In the genomic region with DNA sequence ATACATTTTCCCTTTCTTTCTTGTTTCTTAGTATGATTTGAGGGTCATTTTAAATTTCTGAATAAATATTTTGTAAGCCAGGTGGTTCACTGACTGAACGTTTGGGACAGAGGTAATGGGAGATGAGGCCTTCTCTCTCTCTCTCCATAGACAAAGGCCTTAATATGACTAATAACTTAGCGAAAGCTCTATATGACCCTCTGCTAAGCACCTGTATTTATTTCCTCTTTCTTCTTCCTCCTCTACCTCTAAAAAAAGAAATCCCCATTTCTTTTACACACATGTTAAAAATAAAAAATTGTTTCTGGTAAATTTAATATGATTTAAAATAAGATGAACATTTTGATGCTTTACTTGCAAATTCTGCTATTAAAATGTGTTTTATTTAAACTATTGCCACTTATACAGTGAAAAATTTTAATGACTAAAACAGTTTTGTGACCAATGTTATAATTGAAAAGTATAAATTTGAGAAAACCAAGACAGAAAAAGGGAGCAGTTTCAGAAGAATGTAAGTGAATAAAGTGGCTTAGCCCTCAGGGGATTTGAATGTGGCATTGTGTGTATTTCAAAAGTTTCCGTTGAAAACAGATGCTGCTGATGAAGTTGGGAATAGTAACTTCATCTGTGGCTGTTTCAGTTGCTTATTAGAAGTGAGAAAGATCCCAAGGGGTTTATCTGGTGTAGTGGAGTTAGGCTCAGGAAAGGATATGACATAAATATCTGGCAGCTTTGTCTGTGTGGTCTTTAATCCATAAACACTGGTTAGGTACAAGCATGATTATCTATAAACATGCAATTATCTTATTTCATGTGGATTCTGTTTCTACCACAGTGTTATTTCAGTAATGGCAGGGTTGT, we compare ENCODE assay signal across 1 cellular context.
TF ChIP-seq lines count a peak whose summit lies in the region.

No MANE protein-coding gene starts in this region.

TF ChIP-seq in A549, 52 proteins besides CTCF, POLR2A, EP300 and RAD21 (continued from another document):
- TF ChIP-seq ZFP36 (IDR thresholded peaks at IDR 0.05; ENCODE audit: borderline replicate concordance, partially characterized antibody) = no peak
- no peak for TF ChIP-seq RFX5 (IDR thresholded peaks at IDR 0.05)
- no peak for TF ChIP-seq KDM5A (IDR thresholded peaks at IDR 0.05)
- TF ChIP-seq, protein P1, sequence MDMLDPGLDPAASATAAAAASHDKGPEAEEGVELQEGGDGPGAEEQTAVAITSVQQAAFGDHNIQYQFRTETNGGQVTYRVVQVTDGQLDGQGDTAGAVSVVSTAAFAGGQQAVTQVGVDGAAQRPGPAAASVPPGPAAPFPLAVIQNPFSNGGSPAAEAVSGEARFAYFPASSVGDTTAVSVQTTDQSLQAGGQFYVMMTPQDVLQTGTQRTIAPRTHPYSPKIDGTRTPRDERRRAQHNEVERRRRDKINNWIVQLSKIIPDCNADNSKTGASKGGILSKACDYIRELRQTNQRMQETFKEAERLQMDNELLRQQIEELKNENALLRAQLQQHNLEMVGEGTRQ (IDR thresholded peaks at IDR 0.05) = no peak
